Comparison of ENCODE assay signal across 1 cellular context in the genomic region with DNA sequence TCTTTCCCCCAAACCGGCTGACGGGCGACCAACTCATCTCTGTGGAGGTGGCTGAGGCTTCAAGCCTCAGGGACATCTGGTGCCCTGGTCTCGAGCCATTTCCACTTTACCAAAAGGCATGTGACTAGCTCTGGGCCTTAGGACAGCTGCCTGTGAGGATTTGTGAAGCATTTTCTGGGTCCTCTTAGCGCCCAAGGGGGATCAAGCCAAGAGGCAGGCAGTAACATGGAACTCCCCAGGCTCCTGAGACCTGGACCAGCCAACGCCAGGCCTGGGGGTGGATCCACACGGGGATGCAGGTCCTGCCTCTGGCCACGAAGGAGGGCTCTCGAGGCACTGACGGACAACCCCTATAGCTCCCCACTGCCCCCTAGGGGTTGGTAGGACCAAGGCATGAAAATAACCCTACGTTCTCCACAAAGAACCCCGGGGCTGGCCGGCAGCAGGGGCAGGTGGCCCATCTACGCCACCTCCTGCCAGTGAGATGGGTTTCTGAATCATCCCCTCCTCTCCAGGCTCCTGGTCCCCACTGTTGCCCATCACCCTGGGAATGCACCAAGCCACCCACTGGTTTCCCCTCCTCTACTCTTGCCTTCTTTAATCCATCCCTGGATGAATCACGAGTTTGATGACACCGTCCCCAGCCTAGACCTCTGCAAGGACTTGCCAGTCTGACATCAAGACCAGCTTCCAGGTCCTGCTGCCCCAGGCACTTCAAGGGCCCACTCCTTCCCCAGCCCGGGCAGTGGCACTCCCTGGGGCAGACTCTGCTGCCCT.
TF ChIP-seq lines count a peak whose summit lies in the region.

No MANE protein-coding gene starts in this region.

TF ChIP-seq in K562, 482 proteins besides CTCF, POLR2A, EP300 and RAD21 (continues in another document):
- TF ChIP-seq DDX20 (tag; IDR thresholded peaks at IDR 0.05; ENCODE audit: low read depth), result no peak
- TF ChIP-seq, protein P1, sequence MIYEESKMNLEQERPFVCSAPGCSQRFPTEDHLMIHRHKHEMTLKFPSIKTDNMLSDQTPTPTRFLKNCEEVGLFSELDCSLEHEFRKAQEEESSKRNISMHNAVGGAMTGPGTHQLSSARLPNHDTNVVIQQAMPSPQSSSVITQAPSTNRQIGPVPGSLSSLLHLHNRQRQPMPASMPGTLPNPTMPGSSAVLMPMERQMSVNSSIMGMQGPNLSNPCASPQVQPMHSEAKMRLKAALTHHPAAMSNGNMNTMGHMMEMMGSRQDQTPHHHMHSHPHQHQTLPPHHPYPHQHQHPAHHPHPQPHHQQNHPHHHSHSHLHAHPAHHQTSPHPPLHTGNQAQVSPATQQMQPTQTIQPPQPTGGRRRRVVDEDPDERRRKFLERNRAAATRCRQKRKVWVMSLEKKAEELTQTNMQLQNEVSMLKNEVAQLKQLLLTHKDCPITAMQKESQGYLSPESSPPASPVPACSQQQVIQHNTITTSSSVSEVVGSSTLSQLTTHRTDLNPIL (CRISPR knock-in tag; IDR thresholded peaks at IDR 0.05), result no peak
- peak; percentile 29; the same call in 1 of the 2 replicates for TF ChIP-seq TOE1 (IDR thresholded peaks at IDR 0.05; ENCODE audit: borderline replicate concordance)
- no peak for TF ChIP-seq TOE1 (CRISPR knock-in tag; IDR thresholded peaks at IDR 0.05; ENCODE audit: borderline replicate concordance, low read depth)
- TF ChIP-seq, protein P2, sequence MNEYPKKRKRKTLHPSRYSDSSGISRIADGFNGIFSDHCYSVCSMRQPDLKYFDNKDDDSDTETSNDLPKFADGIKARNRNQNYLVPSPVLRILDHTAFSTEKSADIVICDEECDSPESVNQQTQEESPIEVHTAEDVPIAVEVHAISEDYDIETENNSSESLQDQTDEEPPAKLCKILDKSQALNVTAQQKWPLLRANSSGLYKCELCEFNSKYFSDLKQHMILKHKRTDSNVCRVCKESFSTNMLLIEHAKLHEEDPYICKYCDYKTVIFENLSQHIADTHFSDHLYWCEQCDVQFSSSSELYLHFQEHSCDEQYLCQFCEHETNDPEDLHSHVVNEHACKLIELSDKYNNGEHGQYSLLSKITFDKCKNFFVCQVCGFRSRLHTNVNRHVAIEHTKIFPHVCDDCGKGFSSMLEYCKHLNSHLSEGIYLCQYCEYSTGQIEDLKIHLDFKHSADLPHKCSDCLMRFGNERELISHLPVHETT (CRISPR knock-in tag; conservative IDR thresholded peaks at IDR 0.05 in 1 of 2, IDR thresholded peaks at IDR 0.05 in 1 of 2), result no peak
- TF ChIP-seq RBM17 (IDR thresholded peaks at IDR 0.05; ENCODE audit: borderline replicate concordance, low read depth, low read length), result no peak
- TF ChIP-seq RCOR1 (IDR thresholded peaks at IDR 0.05; ENCODE audit: borderline replicate concordance in 1 of 2, low read depth in 2 of 2, low read length in 2 of 2), result 0 out of 4 replicates have a peak, but pooled peaks of 1 of the 2 experiments have one; percentile 16
- TF ChIP-seq, protein P3, sequence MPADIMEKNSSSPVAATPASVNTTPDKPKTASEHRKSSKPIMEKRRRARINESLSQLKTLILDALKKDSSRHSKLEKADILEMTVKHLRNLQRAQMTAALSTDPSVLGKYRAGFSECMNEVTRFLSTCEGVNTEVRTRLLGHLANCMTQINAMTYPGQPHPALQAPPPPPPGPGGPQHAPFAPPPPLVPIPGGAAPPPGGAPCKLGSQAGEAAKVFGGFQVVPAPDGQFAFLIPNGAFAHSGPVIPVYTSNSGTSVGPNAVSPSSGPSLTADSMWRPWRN (IDR thresholded peaks at IDR 0.05; ENCODE audit: low read depth), result no peak
- TF ChIP-seq, protein P4, sequence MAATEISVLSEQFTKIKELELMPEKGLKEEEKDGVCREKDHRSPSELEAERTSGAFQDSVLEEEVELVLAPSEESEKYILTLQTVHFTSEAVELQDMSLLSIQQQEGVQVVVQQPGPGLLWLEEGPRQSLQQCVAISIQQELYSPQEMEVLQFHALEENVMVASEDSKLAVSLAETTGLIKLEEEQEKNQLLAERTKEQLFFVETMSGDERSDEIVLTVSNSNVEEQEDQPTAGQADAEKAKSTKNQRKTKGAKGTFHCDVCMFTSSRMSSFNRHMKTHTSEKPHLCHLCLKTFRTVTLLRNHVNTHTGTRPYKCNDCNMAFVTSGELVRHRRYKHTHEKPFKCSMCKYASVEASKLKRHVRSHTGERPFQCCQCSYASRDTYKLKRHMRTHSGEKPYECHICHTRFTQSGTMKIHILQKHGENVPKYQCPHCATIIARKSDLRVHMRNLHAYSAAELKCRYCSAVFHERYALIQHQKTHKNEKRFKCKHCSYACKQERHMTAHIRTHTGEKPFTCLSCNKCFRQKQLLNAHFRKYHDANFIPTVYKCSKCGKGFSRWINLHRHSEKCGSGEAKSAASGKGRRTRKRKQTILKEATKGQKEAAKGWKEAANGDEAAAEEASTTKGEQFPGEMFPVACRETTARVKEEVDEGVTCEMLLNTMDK (IDR thresholded peaks at IDR 0.05; ENCODE audit: borderline replicate concordance, insufficient read depth, low read depth, low read length, poor library complexity, severe bottlenecking), result peak; percentile 90
- TF ChIP-seq MAFK (IDR thresholded peaks at IDR 0.05; ENCODE audit: low read length), result no peak
- no peak for TF ChIP-seq CREB1 (IDR thresholded peaks at IDR 0.05)
- 0 out of 2 replicates have a peak, but pooled peaks have one; percentile 16 for TF ChIP-seq CREB1 (CRISPR knock-in tag; IDR thresholded peaks at IDR 0.05)
- peak; percentile 41; the same call in 1 of the 2 replicates for TF ChIP-seq CREM (IDR thresholded peaks at IDR 0.05; ENCODE audit: low read depth)
- TF ChIP-seq POLR2G (IDR thresholded peaks at IDR 0.05; ENCODE audit: low read depth, low read length), result 0 out of 2 replicates have a peak, but pooled peaks have one; percentile 19
- peak; percentile 25; the same call in 1 of the 2 replicates for TF ChIP-seq CXXC5 (CRISPR knock-in tag; IDR thresholded peaks at IDR 0.05)
- TF ChIP-seq ZNF785 (CRISPR knock-in tag; IDR thresholded peaks at IDR 0.05), result no peak
- TF ChIP-seq EHMT2 (IDR thresholded peaks at IDR 0.05), result no peak
- no peak for TF ChIP-seq CHD4 (IDR thresholded peaks at IDR 0.05; ENCODE audit: insufficient read depth, insufficient replicate concordance, low read depth, low read length, poor library complexity, severe bottlenecking)
- no peak for TF ChIP-seq BRF1 (IDR thresholded peaks at IDR 0.05; ENCODE audit: borderline replicate concordance, extremely low read depth, insufficient read length)
- TF ChIP-seq MTA3 (IDR thresholded peaks at IDR 0.05; ENCODE audit: borderline replicate concordance), result peak; percentile 39; the same call in 1 of the 2 replicates
- TF ChIP-seq STAG1 (CRISPR knock-in tag; IDR thresholded peaks at IDR 0.05; ENCODE audit: borderline replicate concordance), result no peak
- TF ChIP-seq HDAC2 (IDR thresholded peaks at IDR 0.05), result peak; percentile 67; the same call in 1 of the 2 replicates
- TF ChIP-seq HNRNPH1 (optimal IDR thresholded peaks at IDR 0.05; ENCODE audit: low read depth, low read length), result no peak
- TF ChIP-seq, protein P5, sequence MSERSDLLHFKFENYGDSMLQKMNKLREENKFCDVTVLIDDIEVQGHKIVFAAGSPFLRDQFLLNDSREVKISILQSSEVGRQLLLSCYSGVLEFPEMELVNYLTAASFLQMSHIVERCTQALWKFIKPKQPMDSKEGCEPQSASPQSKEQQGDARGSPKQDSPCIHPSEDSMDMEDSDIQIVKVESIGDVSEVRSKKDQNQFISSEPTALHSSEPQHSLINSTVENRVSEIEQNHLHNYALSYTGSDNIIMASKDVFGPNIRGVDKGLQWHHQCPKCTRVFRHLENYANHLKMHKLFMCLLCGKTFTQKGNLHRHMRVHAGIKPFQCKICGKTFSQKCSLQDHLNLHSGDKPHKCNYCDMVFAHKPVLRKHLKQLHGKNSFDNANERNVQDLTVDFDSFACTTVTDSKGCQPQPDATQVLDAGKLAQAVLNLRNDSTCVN (CRISPR knock-in tag; IDR thresholded peaks at IDR 0.05), result no peak
- no peak for TF ChIP-seq NELFE (IDR thresholded peaks at IDR 0.05; ENCODE audit: insufficient read depth, insufficient read length)
- TF ChIP-seq ILK (tag; IDR thresholded peaks at IDR 0.05; ENCODE audit: borderline replicate concordance, low read depth), result no peak
- TF ChIP-seq KDM1A (IDR thresholded peaks at IDR 0.05), result peak in 1 of 2 experiments; percentile 52; a peak in 2 of 4 replicates
- TF ChIP-seq TBL1XR1 (IDR thresholded peaks at IDR 0.05; ENCODE audit: low read length in 2 of 2), result no peak
- TF ChIP-seq, protein P6, sequence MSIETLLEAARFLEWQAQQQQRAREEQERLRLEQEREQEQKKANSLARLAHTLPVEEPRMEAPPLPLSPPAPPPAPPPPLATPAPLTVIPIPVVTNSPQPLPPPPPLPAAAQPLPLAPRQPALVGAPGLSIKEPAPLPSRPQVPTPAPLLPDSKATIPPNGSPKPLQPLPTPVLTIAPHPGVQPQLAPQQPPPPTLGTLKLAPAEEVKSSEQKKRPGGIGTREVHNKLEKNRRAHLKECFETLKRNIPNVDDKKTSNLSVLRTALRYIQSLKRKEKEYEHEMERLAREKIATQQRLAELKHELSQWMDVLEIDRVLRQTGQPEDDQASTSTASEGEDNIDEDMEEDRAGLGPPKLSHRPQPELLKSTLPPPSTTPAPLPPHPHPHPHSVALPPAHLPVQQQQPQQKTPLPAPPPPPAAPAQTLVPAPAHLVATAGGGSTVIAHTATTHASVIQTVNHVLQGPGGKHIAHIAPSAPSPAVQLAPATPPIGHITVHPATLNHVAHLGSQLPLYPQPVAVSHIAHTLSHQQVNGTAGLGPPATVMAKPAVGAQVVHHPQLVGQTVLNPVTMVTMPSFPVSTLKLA (conservative IDR thresholded peaks at IDR 0.05), result 0 out of 4 replicates have a peak, but pooled peaks of 1 of the 2 experiments have one; percentile 27
- no peak for TF ChIP-seq BCL6 (CRISPR knock-in tag; IDR thresholded peaks at IDR 0.05)
- TF ChIP-seq PHF8 (IDR thresholded peaks at IDR 0.05; ENCODE audit: borderline replicate concordance, low read length), result no peak; the same call in 1 of the 2 replicates
- no peak for TF ChIP-seq SRF (CRISPR knock-in tag; IDR thresholded peaks at IDR 0.05)
- TF ChIP-seq, protein P7, sequence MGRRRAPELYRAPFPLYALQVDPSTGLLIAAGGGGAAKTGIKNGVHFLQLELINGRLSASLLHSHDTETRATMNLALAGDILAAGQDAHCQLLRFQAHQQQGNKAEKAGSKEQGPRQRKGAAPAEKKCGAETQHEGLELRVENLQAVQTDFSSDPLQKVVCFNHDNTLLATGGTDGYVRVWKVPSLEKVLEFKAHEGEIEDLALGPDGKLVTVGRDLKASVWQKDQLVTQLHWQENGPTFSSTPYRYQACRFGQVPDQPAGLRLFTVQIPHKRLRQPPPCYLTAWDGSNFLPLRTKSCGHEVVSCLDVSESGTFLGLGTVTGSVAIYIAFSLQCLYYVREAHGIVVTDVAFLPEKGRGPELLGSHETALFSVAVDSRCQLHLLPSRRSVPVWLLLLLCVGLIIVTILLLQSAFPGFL (CRISPR knock-in tag; IDR thresholded peaks at IDR 0.05), result 0 out of 2 replicates have a peak, but pooled peaks have one; percentile 67
- TF ChIP-seq MAZ (CRISPR knock-in tag; conservative IDR thresholded peaks at IDR 0.05 in 1 of 2, IDR thresholded peaks at IDR 0.05 in 1 of 2), result 0 out of 4 replicates have a peak, but pooled peaks of 1 of the 2 experiments have one; percentile 40
- peak; percentile 45 for TF ChIP-seq HCFC1 (IDR thresholded peaks at IDR 0.05; ENCODE audit: low read depth, low read length)
- no peak for TF ChIP-seq ELF4 (CRISPR knock-in tag; IDR thresholded peaks at IDR 0.05)
- TF ChIP-seq SMARCA5 (IDR thresholded peaks at IDR 0.05), result 0 out of 2 replicates have a peak, but pooled peaks have one; percentile 47
- TF ChIP-seq, protein P8, sequence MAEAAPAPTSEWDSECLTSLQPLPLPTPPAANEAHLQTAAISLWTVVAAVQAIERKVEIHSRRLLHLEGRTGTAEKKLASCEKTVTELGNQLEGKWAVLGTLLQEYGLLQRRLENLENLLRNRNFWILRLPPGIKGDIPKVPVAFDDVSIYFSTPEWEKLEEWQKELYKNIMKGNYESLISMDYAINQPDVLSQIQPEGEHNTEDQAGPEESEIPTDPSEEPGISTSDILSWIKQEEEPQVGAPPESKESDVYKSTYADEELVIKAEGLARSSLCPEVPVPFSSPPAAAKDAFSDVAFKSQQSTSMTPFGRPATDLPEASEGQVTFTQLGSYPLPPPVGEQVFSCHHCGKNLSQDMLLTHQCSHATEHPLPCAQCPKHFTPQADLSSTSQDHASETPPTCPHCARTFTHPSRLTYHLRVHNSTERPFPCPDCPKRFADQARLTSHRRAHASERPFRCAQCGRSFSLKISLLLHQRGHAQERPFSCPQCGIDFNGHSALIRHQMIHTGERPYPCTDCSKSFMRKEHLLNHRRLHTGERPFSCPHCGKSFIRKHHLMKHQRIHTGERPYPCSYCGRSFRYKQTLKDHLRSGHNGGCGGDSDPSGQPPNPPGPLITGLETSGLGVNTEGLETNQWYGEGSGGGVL (CRISPR knock-in tag; IDR thresholded peaks at IDR 0.05), result no peak
- TF ChIP-seq KDM5B (IDR thresholded peaks at IDR 0.05; ENCODE audit: insufficient replicate concordance, low read depth, low read length), result peak; percentile 35
- 0 out of 2 replicates have a peak, but pooled peaks have one; percentile 18 for TF ChIP-seq RB1 (IDR thresholded peaks at IDR 0.05; ENCODE audit: low read depth)
- 0 out of 4 replicates have a peak, but pooled peaks of 1 of the 2 experiments have one; percentile 21 for TF ChIP-seq SIN3A (IDR thresholded peaks at IDR 0.05; ENCODE audit: borderline replicate concordance in 2 of 2, control insufficient read depth in 1 of 2, low read depth in 2 of 2, low read length in 2 of 2)
- no peak for TF ChIP-seq TARDBP (IDR thresholded peaks at IDR 0.05)
- 0 out of 2 replicates have a peak, but pooled peaks have one; percentile 25 for TF ChIP-seq NR1H2 (CRISPR knock-in tag; IDR thresholded peaks at IDR 0.05)
- no peak for TF ChIP-seq GABPB1 (CRISPR knock-in tag; IDR thresholded peaks at IDR 0.05)
- no peak for TF ChIP-seq SPI1 (IDR thresholded peaks at IDR 0.05; ENCODE audit: borderline replicate concordance, low read depth, low read length)
- no peak for TF ChIP-seq PML (IDR thresholded peaks at IDR 0.05; ENCODE audit: low read length)
- no peak for TF ChIP-seq NUFIP1 (IDR thresholded peaks at IDR 0.05; ENCODE audit: partially characterized antibody)
- TF ChIP-seq XRCC5 (IDR thresholded peaks at IDR 0.05; ENCODE audit: low read depth, low read length), result peak; percentile 45; the same call in 1 of the 2 replicates
- TF ChIP-seq ZNF41 (CRISPR knock-in tag; conservative IDR thresholded peaks at IDR 0.05), result no peak
- TF ChIP-seq IRF2 (CRISPR knock-in tag; IDR thresholded peaks at IDR 0.05), result no peak
- TF ChIP-seq MAFF (IDR thresholded peaks at IDR 0.05; ENCODE audit: low read length), result no peak
- TF ChIP-seq TAF15 (IDR thresholded peaks at IDR 0.05; ENCODE audit: low read depth, low read length), result no peak
- TF ChIP-seq BCOR (IDR thresholded peaks at IDR 0.05), result peak; percentile 87
- TF ChIP-seq ZFX (CRISPR knock-in tag; IDR thresholded peaks at IDR 0.05), result peak; percentile 50
- TF ChIP-seq, protein P9, sequence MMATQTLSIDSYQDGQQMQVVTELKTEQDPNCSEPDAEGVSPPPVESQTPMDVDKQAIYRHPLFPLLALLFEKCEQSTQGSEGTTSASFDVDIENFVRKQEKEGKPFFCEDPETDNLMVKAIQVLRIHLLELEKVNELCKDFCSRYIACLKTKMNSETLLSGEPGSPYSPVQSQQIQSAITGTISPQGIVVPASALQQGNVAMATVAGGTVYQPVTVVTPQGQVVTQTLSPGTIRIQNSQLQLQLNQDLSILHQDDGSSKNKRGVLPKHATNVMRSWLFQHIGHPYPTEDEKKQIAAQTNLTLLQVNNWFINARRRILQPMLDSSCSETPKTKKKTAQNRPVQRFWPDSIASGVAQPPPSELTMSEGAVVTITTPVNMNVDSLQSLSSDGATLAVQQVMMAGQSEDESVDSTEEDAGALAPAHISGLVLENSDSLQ (IDR thresholded peaks at IDR 0.05), result peak; percentile 61
- no peak for TF ChIP-seq RFX1 (IDR thresholded peaks at IDR 0.05)
